24 cellular contexts compared by ENCODE assay signal in the genomic region with DNA sequence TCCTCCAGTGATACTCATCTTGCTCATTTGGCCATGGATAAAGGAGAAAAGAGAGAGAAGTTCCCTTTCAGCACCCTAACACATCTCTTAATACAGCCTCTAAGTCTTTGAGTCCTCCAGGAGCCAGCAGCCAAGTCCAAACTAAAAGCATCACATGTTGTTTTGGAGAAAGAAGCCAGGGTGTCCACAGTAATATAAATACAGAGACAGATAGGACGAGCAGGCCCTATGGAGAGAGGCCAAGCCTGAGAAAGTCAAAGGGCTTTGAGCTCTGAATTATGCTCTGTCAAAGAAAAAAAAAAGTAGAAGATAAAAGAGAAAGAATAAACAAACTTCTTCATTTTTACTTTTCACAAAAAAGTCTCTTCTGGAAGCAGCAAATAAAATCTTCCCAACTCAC.
DNase-seq lines count a peak whose midpoint lies in the region; ATAC-seq and TF ChIP-seq lines count a peak whose summit lies in the region.
"Had no signal": no experiment of that assay in that cellular context is flagged by ENCODE, and none has a peak within 500 bp of the region (broad histone marks: within the 10 kb centered on the region; RNA-seq: fewer than 3 reads in every experiment).

No MANE protein-coding gene starts in this region.

- intact Hi-C loops in Right ventricle myocardium inferior (cut with DNase I) (no loop called here), cardiac septum (cut with DNase I) (no loop called here), ovary (cut with DNase I) (no loop called here), vagina (cut with DNase I) (no loop called here)

- H3K4me3 ChIP-seq in ovary (no peak overlapping the region), vagina (no peak overlapping the region)
- H3K4me3 ChIP-seq: HAP-1, spleen, suprapubic skin had no signal

- H3K9me3 ChIP-seq in ovary, result no peaks in the 10 kb centered on the region
- no peaks in the 10 kb centered on the region for H3K9me3 ChIP-seq in vagina
- H3K9me3 ChIP-seq: BE2C, HAP-1, spleen, suprapubic skin had no signal

- no peaks in the 10 kb centered on the region for H3K27me3 ChIP-seq in ovary
- H3K27me3 ChIP-seq in vagina, result no peaks in the 10 kb centered on the region
- H3K27me3 ChIP-seq: spleen, suprapubic skin had no signal

- TF ChIP-seq POLR2A in ovary (IDR thresholded peaks at IDR 0.05), result no peak
- no peak for TF ChIP-seq POLR2A in vagina (IDR thresholded peaks at IDR 0.05)

- peaks cover 21% of the 10 kb centered on the region for H3K4me1 ChIP-seq in ovary (ENCODE audit: insufficient read depth)
- peaks cover 27% of the 10 kb centered on the region for H3K4me1 ChIP-seq in vagina
- H3K4me1 ChIP-seq: BE2C, HAP-1 had no signal

- ATAC-seq in Right ventricle myocardium inferior (peak; percentile 78), HG02973 (IDR thresholded peaks at IDR 0.05; ENCODE audit: unreplicated experiment) (no peak), GM21576 (IDR thresholded peaks at IDR 0.05; ENCODE audit: unreplicated experiment) (no peak)
- ATAC-seq: activated CD8-positive, alpha-beta T cell treated with anti-CD3 and anti-CD28 coated beads for 36 hours; esophagus mucosa had no signal

- H3K27ac ChIP-seq in ovary (peak overlapping the region in 1 of 2 donors; percentile 50), vagina (peak overlapping the region; percentile 71)
- H3K27ac ChIP-seq: spleen, suprapubic skin had no signal

- no peak for DNase-seq in Right ventricle myocardium inferior (ENCODE audit: missing footprints)
- no peak for DNase-seq in cardiac septum (ENCODE audit: low spot score)
- DNase-seq in iris pigment epithelial cell (ENCODE audit: low read depth), result peak; percentile 23
- peak; percentile 45 to 79 (median 78) for DNase-seq in ovary
- no peak for DNase-seq in vagina (ENCODE audit: extremely low spot score in 2 of 2)
- DNase-seq in hepatic stellate cell (ENCODE audit: low spot score), result no peak
- DNase-seq: 8988T; activated B cell treated with CpG ODN at 0.5 μM for 24 hours; activated CD8-positive, alpha-beta T cell treated with anti-CD3 and anti-CD28 coated beads for 36 hours; activated T-cell treated with anti-CD3 and anti-CD28 coated beads, Interleukin-2, amount 50 U/mL, for 48 hours; BE2C; hippocampal formation; MV-4-11; NCI-H1930; NCI-H524; posterior cingulate gyrus; SIG-M5; spleen; stimulated activated CD8-positive, alpha-beta memory T cell treated with anti-CD3 and anti-CD28 coated beads, Interleukin-4, amount 100 ng/mL, for 48 hours had no signal

- TF ChIP-seq CTCF in ovary (IDR thresholded peaks at IDR 0.05) (no peak), vagina (IDR thresholded peaks at IDR 0.05) (no peak)

- WGBS in ovary, 3 donors, result 4 to 9% (median 4%) methylated on average over 1 of the region's 1 CpG

- no peak for TF ChIP-seq EP300 in ovary (IDR thresholded peaks at IDR 0.05)

- H3K36me3 ChIP-seq in ovary, result no peaks in the 10 kb centered on the region
- H3K36me3 ChIP-seq in vagina, result no peaks in the 10 kb centered on the region
- H3K36me3 ChIP-seq: BE2C, HAP-1, spleen, suprapubic skin had no signal

Comparison
In these comparisons a context has a peak if more than half of its experiments do, and no peak if none do; other contexts are left out.
1. DNase-seq: peak in iris pigment epithelial cell (single experiment) and ovary (5 of 5); none in Right ventricle myocardium inferior (single experiment), cardiac septum (single experiment), vagina (0 of 2) and hepatic stellate cell (single experiment).